In the genomic region with DNA sequence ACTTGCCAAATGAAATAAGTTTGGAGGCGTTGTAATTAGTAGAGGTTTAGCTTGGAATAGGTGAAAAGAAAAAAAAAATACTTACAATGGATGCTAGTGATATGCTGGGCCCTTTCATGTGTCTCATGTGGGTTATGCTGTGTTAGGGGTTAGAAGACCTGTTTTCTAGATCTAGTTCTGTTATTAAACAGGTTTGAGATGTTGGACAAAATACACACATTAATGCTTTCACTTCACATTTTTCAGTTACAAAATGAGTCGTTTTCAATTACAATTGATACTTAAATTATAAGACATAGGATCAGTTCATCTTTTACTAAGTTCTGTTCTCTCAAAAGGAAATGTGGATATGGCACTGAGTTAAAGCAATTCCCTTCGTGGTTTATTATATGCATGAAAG, we compare ENCODE assay signal across 25 cellular contexts.
"Had no signal": no experiment of that assay in that cellular context is flagged by ENCODE, and none has a peak within 500 bp of the region (broad histone marks: within the 10 kb centered on the region; RNA-seq: fewer than 3 reads in every experiment).

No MANE protein-coding gene starts in this region.

- ATAC-seq: gastrocnemius medialis, left ventricle myocardium superior had no signal

- H3K36me3 ChIP-seq: esophagus squamous epithelium, gastrocnemius medialis, neutrophil, ovary, prostate gland, transverse colon, uterus had no signal

- H3K9me3 ChIP-seq: esophagus squamous epithelium, gastrocnemius medialis, neutrophil, ovary, prostate gland, transverse colon, uterus had no signal

- H3K36me3 Mint-ChIP-seq: activated naive CD4-positive, alpha-beta T cell treated with anti-CD3 and anti-CD28 coated beads, Interleukin-2, amount 10 ng/mL, durations not matched to agents 7 days and 5 days; stimulated activated naive B cell treated with anti-CD40 and anti-IgM and Interleukin-4, amounts not matched to agents 10 μg/mL and 1 μg/mL and 100 μg/mL, for 72 hours had no signal

- H3K4me3 Mint-ChIP-seq: activated CD4-positive, alpha-beta memory T cell treated with anti-CD3 and anti-CD28 coated beads, Interleukin-2, amount 10 ng/mL, durations not matched to agents 7 days and 5 days; activated naive CD4-positive, alpha-beta T cell treated with anti-CD3 and anti-CD28 coated beads, Interleukin-2, amount 10 ng/mL, durations not matched to agents 7 days and 5 days; endodermal cell; nephron; stimulated activated naive B cell treated with anti-CD40 and anti-IgM and Interleukin-4, amounts not matched to agents 10 μg/mL and 1 μg/mL and 100 μg/mL, for 72 hours had no signal

- DNase-seq: activated CD4-positive, alpha-beta memory T cell treated with anti-CD3 and anti-CD28 coated beads, Interleukin-2, amount 10 ng/mL, durations not matched to agents 7 days and 5 days; activated CD4-positive, alpha-beta T cell treated with anti-CD3 and anti-CD28 coated beads for 4 hours; activated CD4-positive, CD25-positive, alpha-beta regulatory T cell; activated effector memory CD4-positive, alpha-beta T cell treated with anti-CD3 and anti-CD28 coated beads, Interleukin-2, amount 50 U/mL, for 16 hours; activated naive CD4-positive, alpha-beta T cell treated with anti-CD3 and anti-CD28 coated beads, Interleukin-2, amount 10 ng/mL, durations not matched to agents 7 days and 5 days; amygdala; cerebellar nuclear complex; endodermal cell; esophagus squamous epithelium; gastrocnemius medialis; head of caudate nucleus; hypothalamus; left ventricle myocardium superior; mammary epithelial cell; midbrain; ovary; stimulated activated CD4-positive, alpha-beta T cell treated with anti-CD3 and anti-CD28 coated beads, Interleukin-2, amount 100 ng/mL, for 48 hours; stimulated activated CD8-positive, alpha-beta memory T cell treated with anti-CD3 and anti-CD28 coated beads, Interleukin-4, amount 100 ng/mL, for 48 hours; stimulated activated naive B cell treated with anti-CD40 and anti-IgM and Interleukin-4, amounts not matched to agents 10 μg/mL and 1 μg/mL and 100 μg/mL, for 72 hours; transverse colon; uterus had no signal

- H3K4me1 ChIP-seq: esophagus squamous epithelium, gastrocnemius medialis, prostate gland, transverse colon, uterus had no signal

- H3K4me3 ChIP-seq: coronary artery, esophagus squamous epithelium, gastrocnemius medialis, ovary, prostate gland, transverse colon, uterus had no signal

- H3K27ac Mint-ChIP-seq: activated CD4-positive, alpha-beta memory T cell treated with anti-CD3 and anti-CD28 coated beads, Interleukin-2, amount 10 ng/mL, durations not matched to agents 7 days and 5 days; activated naive CD4-positive, alpha-beta T cell treated with anti-CD3 and anti-CD28 coated beads, Interleukin-2, amount 10 ng/mL, durations not matched to agents 7 days and 5 days; endodermal cell; nephron; stimulated activated naive B cell treated with anti-CD40 and anti-IgM and Interleukin-4, amounts not matched to agents 10 μg/mL and 1 μg/mL and 100 μg/mL, for 72 hours had no signal

- H3K27me3 ChIP-seq: esophagus squamous epithelium, gastrocnemius medialis, neutrophil, ovary, transverse colon, uterus had no signal

- H3K9me3 Mint-ChIP-seq: activated CD4-positive, alpha-beta memory T cell treated with anti-CD3 and anti-CD28 coated beads, Interleukin-2, amount 10 ng/mL, durations not matched to agents 7 days and 5 days; activated naive CD4-positive, alpha-beta T cell treated with anti-CD3 and anti-CD28 coated beads, Interleukin-2, amount 10 ng/mL, durations not matched to agents 7 days and 5 days; nephron had no signal

- H3K27ac ChIP-seq: coronary artery, esophagus squamous epithelium, gastrocnemius medialis, neutrophil, ovary, prostate gland, transverse colon, uterus had no signal

- H3K4me1 Mint-ChIP-seq: activated CD4-positive, alpha-beta memory T cell treated with anti-CD3 and anti-CD28 coated beads, Interleukin-2, amount 10 ng/mL, durations not matched to agents 7 days and 5 days; activated naive CD4-positive, alpha-beta T cell treated with anti-CD3 and anti-CD28 coated beads, Interleukin-2, amount 10 ng/mL, durations not matched to agents 7 days and 5 days; endodermal cell; nephron; stimulated activated naive B cell treated with anti-CD40 and anti-IgM and Interleukin-4, amounts not matched to agents 10 μg/mL and 1 μg/mL and 100 μg/mL, for 72 hours had no signal

- H3K27me3 Mint-ChIP-seq: activated naive CD4-positive, alpha-beta T cell treated with anti-CD3 and anti-CD28 coated beads, Interleukin-2, amount 10 ng/mL, durations not matched to agents 7 days and 5 days had no signal
